Comparison of ENCODE assay signal across 20 cellular contexts in genomic region chr5:180646963-180647305, GRCh38. TPM values are rescaled to one million over a fixed set of nuclear protein-coding genes. Genes with fewer than 3 reads are reported as not detected.
"Had no signal": no experiment of that assay in that cellular context is flagged by ENCODE, and none has a peak within 500 bp of the region (broad histone marks: within the 10 kb centered on the region; RNA-seq: fewer than 3 reads in every experiment).

No MANE protein-coding gene starts in this region.

- H3K9me3 ChIP-seq: body of pancreas, psoas muscle, right lobe of liver, thoracic aorta had no signal

- H3K36me3 Mint-ChIP-seq: stimulated activated memory B cell treated with anti-CD40 and anti-IgM and Interleukin-4, amounts not matched to agents 10 μg/mL and 1 μg/mL and 100 μg/mL, for 72 hours had no signal

- ATAC-seq: body of pancreas; left lobe of liver; psoas muscle; right lobe of liver; stimulated activated memory B cell treated with anti-CD40 and anti-IgM and Interleukin-4, amounts not matched to agents 10 μg/mL and 1 μg/mL and 100 μg/mL, for 72 hours had no signal

- DNase-seq: activated CD4-positive, alpha-beta T cell treated with anti-CD3 and anti-CD28 coated beads, Interleukin-2, amount 50 U/mL, for 1 hour; activated CD4-positive, CD25-positive, alpha-beta regulatory T cell treated with anti-CD3 and anti-CD28 coated beads, Interleukin-2, amount 50 U/mL, for 72 hours; activated naive CD4-positive, alpha-beta T cell; hypothalamus; mammary epithelial cell; nephron progenitor cell; psoas muscle; stimulated activated CD4-positive, alpha-beta T cell treated with anti-CD3 and anti-CD28 coated beads, Interleukin-4, amount 100 ng/mL, for 4 hours; T-helper 2 cell had no signal

- H3K4me3 Mint-ChIP-seq: stimulated activated memory B cell treated with anti-CD40 and anti-IgM and Interleukin-4, amounts not matched to agents 10 μg/mL and 1 μg/mL and 100 μg/mL, for 72 hours had no signal

- H3K4me3 ChIP-seq: body of pancreas, psoas muscle, right lobe of liver, smooth muscle cell, thoracic aorta had no signal

- H3K27ac Mint-ChIP-seq: nephron progenitor cell; stimulated activated memory B cell treated with anti-CD40 and anti-IgM and Interleukin-4, amounts not matched to agents 10 μg/mL and 1 μg/mL and 100 μg/mL, for 72 hours had no signal

- H3K9me3 Mint-ChIP-seq: stimulated activated memory B cell treated with anti-CD40 and anti-IgM and Interleukin-4, amounts not matched to agents 10 μg/mL and 1 μg/mL and 100 μg/mL, for 72 hours had no signal

- H3K36me3 ChIP-seq: right lobe of liver, thoracic aorta had no signal

- H3K4me1 ChIP-seq: psoas muscle, right lobe of liver had no signal

- H3K27ac ChIP-seq: body of pancreas, psoas muscle, right lobe of liver, thoracic aorta, VCaP had no signal

RNA-seq across cellular contexts. Expression of gene FLT4, which starts 2.5 kb away (rescaled TPM):
- total RNA-seq: mammary epithelial cell, smooth muscle cell had no signal

RNA-seq across cellular contexts. Expression of gene SCGB3A1, which starts 55.6 kb away (rescaled TPM):
- total RNA-seq: body of pancreas, cardiac septum, frontal cortex, mammary epithelial cell, myocyte, omental fat pad, smooth muscle cell, thoracic aorta had no signal
